In genomic region chr19:17263712-17264640, GRCh38 we compare ENCODE assay signal across 13 cellular contexts. TPM values are rescaled to one million over a fixed set of nuclear protein-coding genes. Genes with fewer than 3 reads are reported as not detected.
DNase-seq lines count a peak whose midpoint lies in the region; ATAC-seq and TF ChIP-seq lines count a peak whose summit lies in the region.
"Had no signal": no experiment of that assay in that cellular context is flagged by ENCODE, and none has a peak within 500 bp of the region (broad histone marks: within the 10 kb centered on the region; RNA-seq: fewer than 3 reads in every experiment).

No MANE protein-coding gene starts in this region.

- no peak for TF ChIP-seq CTCF in testis (IDR thresholded peaks at IDR 0.05)

- no peak for ATAC-seq in GM18868 (IDR thresholded peaks at IDR 0.05; ENCODE audit: unreplicated experiment)
- ATAC-seq: left colon had no signal

- peak overlapping the region; percentile 44 for H3K27ac Mint-ChIP-seq in activated T-cell treated with anti-CD3 and anti-CD28 coated beads, Interleukin-2, amount 50 U/mL, for 24 hours
- H3K27ac Mint-ChIP-seq: stimulated activated naive CD8-positive, alpha-beta T cell treated with anti-CD3 and anti-CD28 coated beads, Interleukin-15, Interleukin-2, amounts not matched to agents 100 ng/mL and 50 ng/mL, for 24 hours had no signal

- H3K9me3 ChIP-seq in mesodermal cell (ENCODE audit: control insufficient read depth, low read length) (no peaks in the 10 kb centered on the region), testis (no peaks in the 10 kb centered on the region)

- H3K27me3 ChIP-seq in testis = no peaks in the 10 kb centered on the region

- intact Hi-C loops in testis (cut with DNase I; ENCODE audit: low total_unique reads) = no loop called here

- 92 to 96% methylated on average over 19 to 20 of the region's 23 CpGs for WGBS in mesodermal cell (ENCODE audit: insufficient coverage in 2 of 2), 2 experiments
- 81 to 87% methylated on average over 17 to 23 of the region's 23 CpGs for WGBS in testis, 2 donors

- H3K27me3 Mint-ChIP-seq in activated T-cell treated with anti-CD3 and anti-CD28 coated beads, Interleukin-2, amount 50 U/mL, for 24 hours = no peaks in the 10 kb centered on the region
- H3K27me3 Mint-ChIP-seq: stimulated activated naive CD8-positive, alpha-beta T cell treated with anti-CD3 and anti-CD28 coated beads, Interleukin-15, Interleukin-2, amounts not matched to agents 100 ng/mL and 50 ng/mL, for 24 hours had no signal

- peaks cover 25% of the 10 kb centered on the region for H3K4me1 Mint-ChIP-seq in activated T-cell treated with anti-CD3 and anti-CD28 coated beads, Interleukin-2, amount 50 U/mL, for 24 hours (ENCODE audit: low read depth)

- peaks cover 13% of the 10 kb centered on the region for H3K4me1 ChIP-seq in mesodermal cell (ENCODE audit: control insufficient read depth, insufficient read depth, low read length, poor library complexity, severe bottlenecking)
- H3K4me1 ChIP-seq in testis = peaks cover 6% of the 10 kb centered on the region

- H3K36me3 ChIP-seq in mesodermal cell (ENCODE audit: control insufficient read depth, insufficient read depth, low read length) = peaks cover 8% of the 10 kb centered on the region
- H3K36me3 ChIP-seq in testis (ENCODE audit: low read depth, missing control alignments) = no peaks in the 10 kb centered on the region

- H3K4me3 ChIP-seq in mesodermal cell (ENCODE audit: extremely low read depth, insufficient read depth, low read length, poor library complexity, severe bottlenecking) (no peak overlapping the region), testis (peak overlapping the region in 1 of 2 donors; percentile 13)

- no peak for DNase-seq in activated T-cell treated with anti-CD3 and anti-CD28 coated beads, Interleukin-2, amount 50 U/mL, for 24 hours
- no peak for DNase-seq in activated T-cell treated with anti-CD3 and anti-CD28 coated beads for 4 hours
- DNase-seq in testis = no peak
- no peak for DNase-seq in ecto neural progenitor cell (ENCODE audit: low spot score)
- no peak for DNase-seq in NK-92 treated with Interleukin-12 subunit alpha and Interleukin-12 subunit beta, amount 100 ng/mL, for 24 hours (lab: John Stamatoyannopoulos, UW)
- DNase-seq: left colon; MV-4-11; stimulated activated CD4-positive, alpha-beta T cell treated with anti-CD3 and anti-CD28 coated beads, Interleukin-2, amount 100 ng/mL, for 24 hours had no signal

- peak overlapping the region; percentile 64 for H3K27ac ChIP-seq in angular gyrus (ENCODE audit: low read depth, low read length)
- H3K27ac ChIP-seq in mesodermal cell (ENCODE audit: low read depth, low read length, severe bottlenecking) = peak overlapping the region; percentile 62
- peak overlapping the region; percentile 33 to 36 for H3K27ac ChIP-seq in testis

- no peaks in the 10 kb centered on the region for H3K9me3 Mint-ChIP-seq in activated T-cell treated with anti-CD3 and anti-CD28 coated beads, Interleukin-2, amount 50 U/mL, for 24 hours
- H3K9me3 Mint-ChIP-seq: stimulated activated naive CD8-positive, alpha-beta T cell treated with anti-CD3 and anti-CD28 coated beads, Interleukin-15, Interleukin-2, amounts not matched to agents 100 ng/mL and 50 ng/mL, for 24 hours had no signal

- peaks cover 15% of the 10 kb centered on the region for H3K36me3 Mint-ChIP-seq in activated T-cell treated with anti-CD3 and anti-CD28 coated beads, Interleukin-2, amount 50 U/mL, for 24 hours (ENCODE audit: low read depth)

- no peak for TF ChIP-seq POLR2A in testis (IDR thresholded peaks at IDR 0.05)

- H3K4me3 Mint-ChIP-seq in activated T-cell treated with anti-CD3 and anti-CD28 coated beads, Interleukin-2, amount 50 U/mL, for 24 hours = no peak overlapping the region
- H3K4me3 Mint-ChIP-seq: stimulated activated naive CD8-positive, alpha-beta T cell treated with anti-CD3 and anti-CD28 coated beads, Interleukin-15, Interleukin-2, amounts not matched to agents 100 ng/mL and 50 ng/mL, for 24 hours had no signal

RNA-seq across cellular contexts. Expression of gene USHBP1, which starts 0.6 kb away (rescaled TPM):
- 9.3 TPM for polyA plus RNA-seq in mesodermal cell (2013, experiment 1 of 2)
- polyA plus RNA-seq in mesodermal cell (2013, experiment 2 of 2) = 6.2 TPM
- total RNA-seq in testis = 1 to 10 TPM; 2.0 to 5.6 TPM
- 2.6 TPM for polyA plus RNA-seq in testis (ENCODE audit: insufficient read depth, low read depth, low replicate concordance)
- total RNA-seq: NCI-H460 had no signal

RNA-seq across cellular contexts. Expression of gene BABAM1, which starts 3.3 kb away (rescaled TPM):
- 115 TPM for polyA plus RNA-seq in mesodermal cell (2013, experiment 1 of 2)
- 101 TPM for polyA plus RNA-seq in mesodermal cell (2013, experiment 2 of 2)
- 10 to 100 TPM; 93.2 to 95.4 TPM for total RNA-seq in testis
- 110 TPM for polyA plus RNA-seq in testis (ENCODE audit: insufficient read depth, low read depth, low replicate concordance)

RNA-seq across cellular contexts. Expression of gene ANKLE1, which starts 17.7 kb away (rescaled TPM):
- polyA plus RNA-seq in mesodermal cell (2013, experiment 1 of 2) = 2.9 TPM
- 3.0 TPM for polyA plus RNA-seq in mesodermal cell (2013, experiment 2 of 2)
- total RNA-seq in testis = 1 to 10 TPM; 3.1 to 5.3 TPM
- polyA plus RNA-seq in testis (ENCODE audit: insufficient read depth, low read depth, low replicate concordance) = 0.45 TPM

RNA-seq across cellular contexts. Expression of gene NR2F6, which starts 18.3 kb away (rescaled TPM):
- 64.2 TPM for polyA plus RNA-seq in mesodermal cell (2013, experiment 1 of 2)
- 54.9 TPM for polyA plus RNA-seq in mesodermal cell (2013, experiment 2 of 2)
- 10 to 100 TPM; 63.1 to 71.8 TPM for total RNA-seq in testis
- 20.4 TPM for polyA plus RNA-seq in testis (ENCODE audit: insufficient read depth, low read depth, low replicate concordance)

RNA-seq across cellular contexts. Expression of gene OCEL1, which starts 38.0 kb away (rescaled TPM):
- polyA plus RNA-seq in mesodermal cell (2013, experiment 1 of 2) = 26.5 TPM
- polyA plus RNA-seq in mesodermal cell (2013, experiment 2 of 2) = 18.5 TPM
- total RNA-seq in testis = 10 to 100 TPM in 1 of 2 donors, 1 to 10 TPM in 1; 6.6 to 13.9 TPM
- polyA plus RNA-seq in testis (ENCODE audit: insufficient read depth, low read depth, low replicate concordance) = 17.5 TPM
